ENCODE assay signal across 27 cellular contexts in the genomic region with DNA sequence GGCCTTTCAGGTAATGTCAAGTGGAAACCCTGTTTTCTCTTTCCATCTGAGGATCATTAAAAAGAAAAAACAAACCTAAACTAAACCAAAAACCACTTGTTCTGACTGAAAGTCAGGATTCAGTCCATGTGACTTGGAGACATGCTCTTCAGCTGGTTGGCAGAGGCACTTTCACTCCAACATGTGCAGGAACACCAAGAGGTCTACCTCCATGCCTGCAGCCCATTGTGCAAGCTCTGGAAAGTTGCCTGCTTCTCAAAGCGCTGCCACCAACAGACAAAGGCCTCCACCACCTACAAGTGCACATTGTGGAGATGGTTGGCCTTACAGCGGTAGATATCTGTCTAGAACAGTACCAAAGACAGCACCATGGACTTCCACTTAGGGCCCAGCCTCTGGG.
"Had no signal": no experiment of that assay in that cellular context is flagged by ENCODE, and none has a peak within 500 bp of the region (broad histone marks: within the 10 kb centered on the region; RNA-seq: fewer than 3 reads in every experiment).

No MANE protein-coding gene starts in this region.

- H3K27ac ChIP-seq: brain microvascular endothelial cell, coronary artery, dorsolateral prefrontal cortex, foreskin keratinocyte, gastrocnemius medialis, WERI-Rb-1 had no signal

- H3K36me3 ChIP-seq: brain microvascular endothelial cell, gastrocnemius medialis, WERI-Rb-1 had no signal

- H3K4me3 ChIP-seq: coronary artery, dorsolateral prefrontal cortex, gastrocnemius medialis had no signal

- H3K9me3 ChIP-seq: gastrocnemius medialis had no signal

- H3K27me3 ChIP-seq: brain microvascular endothelial cell, dorsolateral prefrontal cortex, foreskin keratinocyte, gastrocnemius medialis had no signal

- FAIRE-seq: astrocyte, bronchial epithelial cell had no signal

- H3K4me1 ChIP-seq: foreskin keratinocyte, gastrocnemius medialis had no signal

- DNase-seq: activated B cell treated with CpG ODN at 0.5 μM for 24 hours; activated CD4-positive, alpha-beta T cell treated with anti-CD3 and anti-CD28 coated beads for 48 hours; activated CD4-positive, alpha-beta T cell treated with anti-CD3 and anti-CD28 coated beads, Interleukin-2, amount 50 U/mL, for 1 hour; activated CD4-positive, alpha-beta T cell treated with anti-CD3 and anti-CD28 coated beads, Interleukin-2, amount 50 U/mL, for 48 hours; activated CD8-positive, alpha-beta memory T cell treated with anti-CD3 and anti-CD28 coated beads for 24 hours; activated CD8-positive, alpha-beta T cell treated with anti-CD3 and anti-CD28 coated beads for 36 hours; activated effector memory CD4-positive, alpha-beta T cell treated with Interleukin-2 at 50 U/mL for 16 hours; activated gamma-delta T cell treated with Interleukin-2 at 50 U/mL for 16 hours; activated naive CD4-positive, alpha-beta T cell treated with anti-CD3 and anti-CD28 coated beads, Interleukin-2, amount 50 U/mL, for 16 hours; activated naive CD4-positive, alpha-beta T cell treated with Interleukin-2 at 50 U/mL for 16 hours; activated T-cell treated with anti-CD3 and anti-CD28 coated beads, Interleukin-2, amount 50 U/mL, for 4 hours; amniotic stem cell; anterior cingulate cortex; brain microvascular endothelial cell; dorsolateral prefrontal cortex; effector memory CD4-positive, alpha-beta T cell; endodermal cell; foreskin keratinocyte; gastrocnemius medialis; glutamatergic neuron; T-helper 1 cell; T-helper 17 cell; T1000; WERI-Rb-1 had no signal
